Comparison of ENCODE assay signal across 14 cellular contexts in genomic region chr7:6654842-6655610, GRCh38.
"Had no signal": no experiment of that assay in that cellular context is flagged by ENCODE, and none has a peak within 500 bp of the region (broad histone marks: within the 10 kb centered on the region; RNA-seq: fewer than 3 reads in every experiment).

No MANE protein-coding gene starts in this region.

- H3K9me3 ChIP-seq: testis had no signal

- H3K27me3 Mint-ChIP-seq: activated CD4-positive, alpha-beta memory T cell treated with anti-CD3 and anti-CD28 coated beads for 36 hours; T-cell had no signal

- DNase-seq: activated CD4-positive, alpha-beta memory T cell treated with anti-CD3 and anti-CD28 coated beads for 36 hours; activated CD4-positive, alpha-beta T cell treated with anti-CD3 and anti-CD28 coated beads for 1 hour; activated CD8-positive, alpha-beta memory T cell treated with anti-CD3 and anti-CD28 coated beads, Interleukin-2, amount 10 ng/mL, durations not matched to agents 7 days and 5 days; activated T-cell treated with anti-CD3 and anti-CD28 coated beads, Interleukin-2, amount 50 U/mL, for 48 hours; amniotic stem cell; caudate nucleus; esophagus squamous epithelium; stimulated activated CD4-positive, alpha-beta T cell treated with anti-CD3 and anti-CD28 coated beads, Interleukin-12 subunit alpha, Interleukin-12 subunit beta, amount 100 ng/mL, for 4 hours; stimulated activated CD4-positive, alpha-beta T cell treated with anti-CD3 and anti-CD28 coated beads, Interleukin-2, amount 100 ng/mL, for 24 hours; stomach; T-cell; T-helper 9 cell; testis had no signal

- H3K27ac Mint-ChIP-seq: activated CD4-positive, alpha-beta memory T cell treated with anti-CD3 and anti-CD28 coated beads for 36 hours; activated CD8-positive, alpha-beta memory T cell treated with anti-CD3 and anti-CD28 coated beads, Interleukin-2, amount 10 ng/mL, durations not matched to agents 7 days and 5 days; T-cell had no signal

- H3K4me3 Mint-ChIP-seq: activated CD4-positive, alpha-beta memory T cell treated with anti-CD3 and anti-CD28 coated beads for 36 hours; activated CD8-positive, alpha-beta memory T cell treated with anti-CD3 and anti-CD28 coated beads, Interleukin-2, amount 10 ng/mL, durations not matched to agents 7 days and 5 days; T-cell had no signal

- FAIRE-seq: colon had no signal

- ATAC-seq: activated CD8-positive, alpha-beta memory T cell treated with anti-CD3 and anti-CD28 coated beads, Interleukin-2, amount 10 ng/mL, durations not matched to agents 7 days and 5 days; T-cell had no signal

- H3K27me3 ChIP-seq: esophagus squamous epithelium, stomach, testis had no signal

- H3K4me3 ChIP-seq: esophagus squamous epithelium, stomach had no signal

- H3K27ac ChIP-seq: esophagus squamous epithelium, stomach, testis had no signal

- H3K4me1 Mint-ChIP-seq: activated CD8-positive, alpha-beta memory T cell treated with anti-CD3 and anti-CD28 coated beads, Interleukin-2, amount 10 ng/mL, durations not matched to agents 7 days and 5 days had no signal

- H3K4me1 ChIP-seq: testis had no signal
